ENCODE assay signal across 8 cellular contexts in genomic region chr6:155315516-155315871, GRCh38. TPM values are rescaled to one million over a fixed set of nuclear protein-coding genes. Genes with fewer than 3 reads are reported as not detected.
DNase-seq lines count a peak whose midpoint lies in the region; ATAC-seq and TF ChIP-seq lines count a peak whose summit lies in the region.

No MANE protein-coding gene starts in this region.

- ATAC-seq in heart right ventricle (no peak), Right ventricle myocardium inferior (no peak), left lung (no peak), upper lobe of right lung (no peak), GM21360 (IDR thresholded peaks at IDR 0.05; ENCODE audit: unreplicated experiment) (no peak), HG03342 (IDR thresholded peaks at IDR 0.05; ENCODE audit: unreplicated experiment) (no peak)
- no peak for ATAC-seq in activated T-helper 17 cell treated with anti-CD3 and anti-CD28 coated beads, Interleukin-2, amount 50 U/mL, for 72 hours (replicated peaks)

- H3K27ac ChIP-seq in heart right ventricle (peak overlapping the region in 9 of 10 donors; percentile 32 to 90 (median 84)), left lung (peak overlapping the region; percentile 93 to 97), upper lobe of right lung (peak overlapping the region; percentile 90)

- peaks cover 46% of the 10 kb centered on the region for H3K36me3 Mint-ChIP-seq in activated T-helper 17 cell treated with anti-CD3 and anti-CD28 coated beads, Interleukin-2, amount 50 U/mL, for 72 hours (ENCODE audit: low read depth)

- WGBS in heart right ventricle, 2 donors, result 19 to 29% methylated on average over 3 of the region's 3 CpGs

- peaks cover 7% of the 10 kb centered on the region for H3K4me1 Mint-ChIP-seq in activated T-helper 17 cell treated with anti-CD3 and anti-CD28 coated beads, Interleukin-2, amount 50 U/mL, for 72 hours

- H3K27ac Mint-ChIP-seq in activated T-helper 17 cell treated with anti-CD3 and anti-CD28 coated beads, Interleukin-2, amount 50 U/mL, for 72 hours, result peak overlapping the region; percentile 94

- peak overlapping the region; percentile 98 for H3K4me3 Mint-ChIP-seq in activated T-helper 17 cell treated with anti-CD3 and anti-CD28 coated beads, Interleukin-2, amount 50 U/mL, for 72 hours

- no peak for DNase-seq in heart right ventricle
- DNase-seq in Right ventricle myocardium inferior (ENCODE audit: missing footprints), result no peak
- no peak for DNase-seq in left lung
- no peak for DNase-seq in upper lobe of right lung
- DNase-seq in NK-92 treated with Interleukin-12 subunit alpha and Interleukin-12 subunit beta, amount 100 ng/mL, for 24 hours (lab: John Stamatoyannopoulos, UW), result no peak

- TF ChIP-seq CTCF in heart right ventricle (IDR thresholded peaks at IDR 0.05) (no peak), left lung (IDR thresholded peaks at IDR 0.05) (no peak), upper lobe of right lung (IDR thresholded peaks at IDR 0.05) (no peak)

- H3K36me3 ChIP-seq in heart right ventricle (peaks cover 0 to 24% (median 0%) of the 10 kb centered on the region in 9 donors), left lung (no peaks in the 10 kb centered on the region), upper lobe of right lung (peaks cover 5% of the 10 kb centered on the region)

- H3K9me3 ChIP-seq in heart right ventricle, result peaks cover 0 to 3% (median 0%) of the 10 kb centered on the region in 11 donors
- no peaks in the 10 kb centered on the region for H3K9me3 ChIP-seq in left lung
- no peaks in the 10 kb centered on the region for H3K9me3 ChIP-seq in upper lobe of right lung

- no peaks in the 10 kb centered on the region for H3K9me3 Mint-ChIP-seq in activated T-helper 17 cell treated with anti-CD3 and anti-CD28 coated beads, Interleukin-2, amount 50 U/mL, for 72 hours

- H3K4me1 ChIP-seq in heart right ventricle, result peaks cover 0 to 29% (median 14%) of the 10 kb centered on the region in 9 donors
- peaks cover 0 to 34% of the 10 kb centered on the region in 2 donors for H3K4me1 ChIP-seq in left lung
- peaks cover 9% of the 10 kb centered on the region for H3K4me1 ChIP-seq in upper lobe of right lung

- H3K4me3 ChIP-seq in heart right ventricle, result peak overlapping the region in 7 of 10 donors; percentile 68 to 94 (median 84)
- H3K4me3 ChIP-seq in left lung, result peak overlapping the region; percentile 78 to 89
- peak overlapping the region; percentile 78 for H3K4me3 ChIP-seq in upper lobe of right lung

- H3K27me3 ChIP-seq in heart right ventricle, result no peaks in the 10 kb centered on the region
- H3K27me3 ChIP-seq in left lung, result no peaks in the 10 kb centered on the region
- H3K27me3 ChIP-seq in upper lobe of right lung, result no peaks in the 10 kb centered on the region

- no peaks in the 10 kb centered on the region for H3K27me3 Mint-ChIP-seq in activated T-helper 17 cell treated with anti-CD3 and anti-CD28 coated beads, Interleukin-2, amount 50 U/mL, for 72 hours

- intact Hi-C loops in heart right ventricle (cut with DNase I), result loop anchor here in 5 of 10 donors (5.0 to 10.0 kb wide), 4 partner anchors 131 to 1959 kb away; no protein-coding TSS in a partner anchor
- intact Hi-C loops in Right ventricle myocardium inferior (cut with DNase I), result loop anchor here (5.0 to 10.0 kb wide), 3 partner anchors 138 to 1369 kb away; no protein-coding TSS in a partner anchor
- intact Hi-C loops in left lung (cut with DNase I), result no loop called here
- intact Hi-C loops in upper lobe of right lung (cut with DNase I), result no loop called here

RNA-seq across cellular contexts. Expression of gene TFB1M, which starts 1.2 kb away (rescaled TPM):
- total RNA-seq in heart right ventricle (10 to 100 TPM; 12.8 to 23.1 (median 17.9) TPM), Right ventricle myocardium inferior (17.9 TPM), left lung (10 to 100 TPM; 20.6 to 21.0 TPM), upper lobe of right lung (18.6 TPM)
- 10 to 100 TPM in 1 of 2 donors, 1 to 10 TPM in 1; 9.7 to 21.5 TPM for polyA plus RNA-seq in heart right ventricle
- total RNA-seq in activated T-helper 17 cell treated with anti-CD3 and anti-CD28 coated beads, Interleukin-2, amount 50 U/mL, for 72 hours, result 10 to 100 TPM; 38.6 to 48.9 TPM

RNA-seq across cellular contexts. Expression of gene CLDN20, which starts 51.7 kb away (rescaled TPM):
- total RNA-seq in heart right ventricle, result not detected
- polyA plus RNA-seq in heart right ventricle, result not detected
- total RNA-seq in Right ventricle myocardium inferior, result 0.19 TPM
- not detected for total RNA-seq in activated T-helper 17 cell treated with anti-CD3 and anti-CD28 coated beads, Interleukin-2, amount 50 U/mL, for 72 hours
- total RNA-seq in left lung, result not detected
- not detected for total RNA-seq in upper lobe of right lung
